In the genomic region with DNA sequence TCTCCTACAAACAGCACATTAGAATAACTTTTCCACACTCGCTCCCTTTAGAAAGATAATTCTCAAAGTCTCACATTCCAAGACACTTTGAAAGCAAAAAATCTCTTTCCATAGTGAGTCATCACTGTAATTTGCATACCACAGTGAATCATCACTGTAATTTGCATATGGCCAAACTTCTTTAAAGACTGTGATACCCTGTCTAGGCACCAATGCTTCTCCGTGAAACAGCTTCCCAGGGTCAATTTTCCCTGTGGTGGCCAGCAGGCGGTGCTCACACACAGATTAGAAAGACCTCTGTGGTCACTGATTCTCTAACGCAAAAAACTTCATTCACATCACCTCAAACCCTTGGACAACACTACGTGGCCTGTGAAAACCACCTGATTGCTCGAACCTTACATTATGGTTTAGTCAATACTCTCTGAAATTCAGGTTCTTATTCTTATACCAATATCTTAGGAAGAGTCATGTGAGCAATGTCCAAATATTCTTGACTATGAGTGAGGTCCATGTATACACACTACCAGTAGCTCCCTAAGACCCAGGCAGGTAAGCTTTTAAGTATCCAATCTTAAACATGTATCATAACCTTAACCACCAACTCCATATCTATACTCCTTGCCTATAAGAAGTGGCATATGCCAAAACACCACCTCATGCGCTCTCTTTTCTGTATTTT, we compare ENCODE assay signal across 7 cellular contexts.
DNase-seq lines count a peak whose midpoint lies in the region; FAIRE-seq and TF ChIP-seq lines count a peak whose summit lies in the region.

No MANE protein-coding gene starts in this region.

- H3K4me2 ChIP-seq in fibroblast of lung (ENCODE audit: extremely low read depth, insufficient read depth, low read length), result no peak overlapping the region

- H3K27ac ChIP-seq in fibroblast of lung (ENCODE audit: insufficient read depth, low read length), result no peak overlapping the region

- H3K4me1 Mint-ChIP-seq in activated CD4-positive, alpha-beta T cell treated with anti-CD3 and anti-CD28 coated beads, Interleukin-2, amount 10 ng/mL, durations not matched to agents 7 days and 5 days, result no peaks in the 10 kb centered on the region
- H3K4me1 Mint-ChIP-seq in neural crest cell, result no peaks in the 10 kb centered on the region

- no peak overlapping the region for H3K4me3 ChIP-seq in fibroblast of lung (replicated peaks in 1 of 4; ENCODE audit: control extremely low read depth in 1 of 4, insufficient read depth in 1 of 4, low read depth in 3 of 4, low read length in 4 of 4)

- H3K27me3 ChIP-seq in fibroblast of lung (ENCODE audit: control insufficient read depth, insufficient read depth, low read length), result no peaks in the 10 kb centered on the region

- H3K79me2 ChIP-seq in fibroblast of lung (ENCODE audit: control insufficient read depth, insufficient read depth, low read length), result no peaks in the 10 kb centered on the region

- peaks cover 20% of the 10 kb centered on the region for H3K27me3 Mint-ChIP-seq in activated CD4-positive, alpha-beta T cell treated with anti-CD3 and anti-CD28 coated beads, Interleukin-2, amount 10 ng/mL, durations not matched to agents 7 days and 5 days
- H3K27me3 Mint-ChIP-seq in neural crest cell (ENCODE audit: low read depth), result no peaks in the 10 kb centered on the region

- H3K9ac ChIP-seq in fibroblast of lung (ENCODE audit: insufficient read depth, low read length), result no peak overlapping the region

- H3K4me3 Mint-ChIP-seq in activated CD4-positive, alpha-beta T cell treated with anti-CD3 and anti-CD28 coated beads, Interleukin-2, amount 10 ng/mL, durations not matched to agents 7 days and 5 days, result no peak overlapping the region
- no peak overlapping the region for H3K4me3 Mint-ChIP-seq in neural crest cell

- no peaks in the 10 kb centered on the region for H3K36me3 Mint-ChIP-seq in activated CD4-positive, alpha-beta T cell treated with anti-CD3 and anti-CD28 coated beads, Interleukin-2, amount 10 ng/mL, durations not matched to agents 7 days and 5 days (ENCODE audit: low read depth)
- H3K36me3 Mint-ChIP-seq in neural crest cell (ENCODE audit: low read depth), result no peaks in the 10 kb centered on the region

- H3K36me3 ChIP-seq in fibroblast of lung (ENCODE audit: control insufficient read depth, insufficient read depth, low read length), result no peaks in the 10 kb centered on the region

- POLR2A ChIA-PET in activated CD4-positive, alpha-beta T cell treated with anti-CD3 and anti-CD28 coated beads, Interleukin-2, amount 10 ng/mL, durations not matched to agents 7 days and 5 days (lab: Charles Lee), result no interaction called here

- H2AFZ ChIP-seq in fibroblast of lung (ENCODE audit: low read length), result no peak overlapping the region

- H3K9me3 Mint-ChIP-seq in activated CD4-positive, alpha-beta T cell treated with anti-CD3 and anti-CD28 coated beads, Interleukin-2, amount 10 ng/mL, durations not matched to agents 7 days and 5 days, result peaks cover 4% of the 10 kb centered on the region
- H3K9me3 Mint-ChIP-seq in neural crest cell, result peaks cover 10% of the 10 kb centered on the region

- CTCF ChIA-PET in activated CD4-positive, alpha-beta T cell treated with anti-CD3 and anti-CD28 coated beads, Interleukin-2, amount 10 ng/mL, durations not matched to agents 7 days and 5 days (lab: Charles Lee), result interaction anchor here (1.3 kb wide), 1 partner anchor 15 kb away, joined by 3 read pairs; no protein-coding TSS in a partner anchor

- H3K27ac Mint-ChIP-seq in activated CD4-positive, alpha-beta T cell treated with anti-CD3 and anti-CD28 coated beads, Interleukin-2, amount 10 ng/mL, durations not matched to agents 7 days and 5 days, result no peak overlapping the region
- H3K27ac Mint-ChIP-seq in neural crest cell (ENCODE audit: unreplicated experiment), result no peak overlapping the region

- FAIRE-seq in urothelium cell line (lab: Jason Lieb, UNC), result no peak

- no peaks in the 10 kb centered on the region for H3K9me3 ChIP-seq in fibroblast of lung (ENCODE audit: control insufficient read depth, insufficient read depth, low read depth, low read length)

- DNase-seq in GM04504 (ENCODE audit: low read depth), result peak; percentile 57
- peak; percentile 70 for DNase-seq in H4 (ENCODE audit: low spot score)
- peak; percentile 2 for DNase-seq in NCI-H1092 (lab: John Stamatoyannopoulos, UW)
- peak; percentile 32 for DNase-seq in activated CD4-positive, alpha-beta T cell treated with anti-CD3 and anti-CD28 coated beads, Interleukin-2, amount 10 ng/mL, durations not matched to agents 7 days and 5 days
- DNase-seq in fibroblast of lung (ENCODE audit: low read depth in 2 of 2), result peak; percentile 18 to 86
- DNase-seq in neural crest cell (ENCODE audit: low read depth, low spot score), result peak; percentile 56
- DNase-seq in urothelium cell line (ENCODE audit: low spot score), result peak; percentile 69

- H3K4me1 ChIP-seq in fibroblast of lung (ENCODE audit: control insufficient read depth, extremely low read depth, insufficient read depth, low read length), result no peaks in the 10 kb centered on the region

- no peaks in the 10 kb centered on the region for H4K20me1 ChIP-seq in fibroblast of lung (ENCODE audit: control insufficient read depth, extremely low read depth, insufficient read depth, low read length)

- peak; percentile 54 to 62 for TF ChIP-seq CTCF in fibroblast of lung (conservative IDR thresholded peaks at IDR 0.05 in 1 of 2, IDR thresholded peaks at IDR 0.05 in 1 of 2; ENCODE audit: low read depth in 1 of 2, low read length in 2 of 2)
- peak; percentile 87 for TF ChIP-seq CTCF in neural crest cell (conservative IDR thresholded peaks at IDR 0.05)

Comparison
In these comparisons a context has a peak if more than half of its experiments do, and no peak if none do; other contexts are left out.
1. DNase-seq: peak in every context shown above with its lines; median percentile 70 in H4; 69 in urothelium cell line; 57 in GM04504; 56 in neural crest cell; 52 in fibroblast of lung; 32 in activated CD4-positive, alpha-beta T cell treated with anti-CD3 and anti-CD28 coated beads, Interleukin-2, amount 10 ng/mL, durations not matched to agents 7 days and 5 days; 2 in NCI-H1092.